ENCODE assay signal across 8 cellular contexts in the genomic region with DNA sequence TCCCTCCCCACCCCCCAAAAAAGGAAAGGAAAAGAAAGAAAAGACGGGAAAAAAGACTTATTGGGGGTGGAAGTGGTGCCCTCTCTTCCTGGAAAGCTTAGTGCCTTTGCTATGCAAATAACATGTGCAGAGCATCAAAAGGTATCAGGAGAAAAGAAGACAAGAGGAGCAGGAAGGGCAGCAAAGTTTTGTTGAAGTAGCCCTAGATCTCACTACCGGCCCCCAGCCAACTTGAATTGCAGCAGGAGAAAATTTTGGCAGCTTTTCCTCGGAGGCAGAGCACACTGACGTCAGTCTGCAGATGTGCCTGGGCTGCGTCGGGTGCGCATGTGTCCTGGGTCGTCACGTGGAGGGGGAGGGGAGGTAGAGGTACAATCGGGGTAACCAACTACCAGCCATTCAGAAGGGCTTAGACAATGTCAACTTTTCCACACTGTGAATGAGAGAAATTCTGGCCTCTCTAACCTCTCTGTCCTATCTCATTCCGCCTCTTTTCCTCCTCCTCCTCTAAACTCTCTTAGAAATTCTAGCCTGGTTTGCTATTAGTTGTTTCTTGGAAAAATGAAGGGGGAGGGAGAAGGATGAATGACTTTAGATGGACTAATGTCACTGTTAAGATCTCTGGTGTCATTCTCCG. TPM values are rescaled to one million over a fixed set of nuclear protein-coding genes. Genes with fewer than 3 reads are reported as not detected.
DNase-seq lines count a peak whose midpoint lies in the region; ATAC-seq and TF ChIP-seq lines count a peak whose summit lies in the region.

A gene with protein sequence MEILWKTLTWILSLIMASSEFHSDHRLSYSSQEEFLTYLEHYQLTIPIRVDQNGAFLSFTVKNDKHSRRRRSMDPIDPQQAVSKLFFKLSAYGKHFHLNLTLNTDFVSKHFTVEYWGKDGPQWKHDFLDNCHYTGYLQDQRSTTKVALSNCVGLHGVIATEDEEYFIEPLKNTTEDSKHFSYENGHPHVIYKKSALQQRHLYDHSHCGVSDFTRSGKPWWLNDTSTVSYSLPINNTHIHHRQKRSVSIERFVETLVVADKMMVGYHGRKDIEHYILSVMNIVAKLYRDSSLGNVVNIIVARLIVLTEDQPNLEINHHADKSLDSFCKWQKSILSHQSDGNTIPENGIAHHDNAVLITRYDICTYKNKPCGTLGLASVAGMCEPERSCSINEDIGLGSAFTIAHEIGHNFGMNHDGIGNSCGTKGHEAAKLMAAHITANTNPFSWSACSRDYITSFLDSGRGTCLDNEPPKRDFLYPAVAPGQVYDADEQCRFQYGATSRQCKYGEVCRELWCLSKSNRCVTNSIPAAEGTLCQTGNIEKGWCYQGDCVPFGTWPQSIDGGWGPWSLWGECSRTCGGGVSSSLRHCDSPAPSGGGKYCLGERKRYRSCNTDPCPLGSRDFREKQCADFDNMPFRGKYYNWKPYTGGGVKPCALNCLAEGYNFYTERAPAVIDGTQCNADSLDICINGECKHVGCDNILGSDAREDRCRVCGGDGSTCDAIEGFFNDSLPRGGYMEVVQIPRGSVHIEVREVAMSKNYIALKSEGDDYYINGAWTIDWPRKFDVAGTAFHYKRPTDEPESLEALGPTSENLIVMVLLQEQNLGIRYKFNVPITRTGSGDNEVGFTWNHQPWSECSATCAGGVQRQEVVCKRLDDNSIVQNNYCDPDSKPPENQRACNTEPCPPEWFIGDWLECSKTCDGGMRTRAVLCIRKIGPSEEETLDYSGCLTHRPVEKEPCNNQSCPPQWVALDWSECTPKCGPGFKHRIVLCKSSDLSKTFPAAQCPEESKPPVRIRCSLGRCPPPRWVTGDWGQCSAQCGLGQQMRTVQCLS (N-terminal part only) (minus strand): TSS at position 286 of the 637 bp plus-strand sequence. CDS start 8,247 bp downstream, outside the sequence.

- CTCF ChIA-PET in CD8-positive, alpha-beta T cell (lab: Charles Lee) = interaction anchor here (0.6 to 3.6 kb wide), 12 partner anchors 9 to 847 kb away, joined by 3 to 29 read pairs (median 5); no protein-coding TSS in a partner anchor

- H3K9me3 Mint-ChIP-seq in CD8-positive, alpha-beta T cell = no peaks in the 10 kb centered on the region

- H3K4me1 Mint-ChIP-seq in CD8-positive, alpha-beta T cell (ENCODE audit: low read depth) = peaks cover 16% of the 10 kb centered on the region

- peak within 1 kb of the TSS; percentile 94 for H3K27ac Mint-ChIP-seq in CD8-positive, alpha-beta T cell

- peak; percentile 47 to 84 (median 77) for DNase-seq in CD8-positive, alpha-beta T cell
- peak; percentile 94 for DNase-seq in OCI-M1 (lab: John Stamatoyannopoulos, UW)
- peak; percentile 73 for DNase-seq in activated T-cell treated with anti-CD3 and anti-CD28 coated beads, Interleukin-2, amount 50 U/mL, for 1 hour
- DNase-seq in erythroblast (lab: John Stamatoyannopoulos, UW) = peak; percentile 93
- peak; percentile 92 for DNase-seq in mucosa of gallbladder (ENCODE audit: low spot score)
- DNase-seq in stimulated activated CD8-positive, alpha-beta memory T cell treated with anti-CD3 and anti-CD28 coated beads, Interleukin-4, amount 100 ng/mL, for 24 hours (ENCODE audit: low read depth) = peak; percentile 68

- no peaks in the 10 kb centered on the region for H3K27me3 ChIP-seq in CD8-positive, alpha-beta T cell (ENCODE audit: insufficient read depth, low read length)

- H3K4me1 ChIP-seq in CD8-positive, alpha-beta T cell (ENCODE audit: insufficient read depth, low read length) = peaks cover 11% of the 10 kb centered on the region

- TF ChIP-seq CTCF in CD8-positive, alpha-beta T cell (IDR thresholded peaks at IDR 0.05) = no peak

- H3K27ac ChIP-seq in CD8-positive, alpha-beta T cell (ENCODE audit: low read depth, low read length) = peak within 1 kb of the TSS; percentile 74

- peak within 1 kb of the TSS; percentile 88 for H3K4me3 Mint-ChIP-seq in CD8-positive, alpha-beta T cell

- H3K27me3 Mint-ChIP-seq in CD8-positive, alpha-beta T cell (ENCODE audit: low read depth) = no peaks in the 10 kb centered on the region

- H3K9me3 ChIP-seq in CD8-positive, alpha-beta T cell (ENCODE audit: low read length) = no peaks in the 10 kb centered on the region

- intact Hi-C loops in CD8-positive, alpha-beta T cell (cut with DNase I, micrococcal nuclease) = loop anchor here (1.0 to 5.0 kb wide), 8 partner anchors 81 to 1254 kb away; a partner anchor contains a TSS

- H3K4me3 ChIP-seq in CD8-positive, alpha-beta T cell (ENCODE audit: low read depth, low read length) = peak within 1 kb of the TSS; percentile 71

- peak; percentile 62 for TF ChIP-seq POLR2A in erythroblast (IDR thresholded peaks at IDR 0.05; ENCODE audit: low read length)

- POLR2A ChIA-PET in CD8-positive, alpha-beta T cell (lab: Charles Lee) = interaction anchor here (0.7 to 2.3 kb wide), 5 partner anchors 81 to 521 kb away, joined by 3 to 13 read pairs (median 7); a partner anchor contains a TSS

- no peaks in the 10 kb centered on the region for H3K36me3 ChIP-seq in CD8-positive, alpha-beta T cell (ENCODE audit: insufficient read depth, low read length)

- H3K36me3 Mint-ChIP-seq in CD8-positive, alpha-beta T cell = peaks cover 17% of the 10 kb centered on the region

- peak; percentile 90 for ATAC-seq in CD8-positive, alpha-beta T cell
- ATAC-seq in GM19395 (IDR thresholded peaks at IDR 0.05; ENCODE audit: unreplicated experiment) = peak; percentile 81
- peak; percentile 59 for ATAC-seq in HG03565 (IDR thresholded peaks at IDR 0.05; ENCODE audit: unreplicated experiment)

RNA-seq across cellular contexts. Expression of the gene that starts here (rescaled TPM):
- total RNA-seq in CD8-positive, alpha-beta T cell = 1 to 10 TPM; 4.0 to 4.3 TPM
- 19.0 TPM for total RNA-seq in mucosa of gallbladder

Comparison
In these comparisons a context has a peak if more than half of its experiments do, and no peak if none do; other contexts are left out.
1. Peak in every context shown above with its lines: DNase-seq, ATAC-seq, H3K4me3 ChIP-seq and H3K27ac ChIP-seq.